Comparison of ENCODE assay signal across 25 cellular contexts in the genomic region with DNA sequence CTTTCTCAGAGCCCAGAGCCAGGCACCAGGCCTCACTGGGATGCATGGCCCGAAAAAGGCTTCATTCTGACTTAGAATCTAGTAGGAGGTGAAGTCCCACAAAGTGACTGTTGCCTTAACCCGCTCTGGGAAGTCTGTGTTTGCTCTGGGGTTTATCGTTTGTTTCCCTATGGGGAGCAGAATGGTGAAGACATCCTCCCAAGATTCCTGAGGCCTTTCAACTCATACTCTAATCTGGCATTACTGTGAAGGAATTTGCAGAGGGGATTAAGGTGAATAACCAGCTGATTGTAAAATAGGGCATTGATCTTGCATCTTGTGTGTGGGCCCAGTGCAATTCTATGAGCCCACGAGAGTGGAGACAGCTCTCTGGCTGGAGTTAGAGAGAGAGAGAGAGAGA.
"Had no signal": no experiment of that assay in that cellular context is flagged by ENCODE, and none has a peak within 500 bp of the region (broad histone marks: within the 10 kb centered on the region; RNA-seq: fewer than 3 reads in every experiment).

No MANE protein-coding gene starts in this region.

- H3K4me2 ChIP-seq: smooth muscle cell had no signal

- H3K27me3 ChIP-seq: right atrium auricular region, right lobe of liver, tibial nerve, uterus had no signal

- H3K9ac ChIP-seq: parathyroid adenoma had no signal

- H3K4me3 Mint-ChIP-seq: immature natural killer cell; mesothelial cell of epicardium; naive B cell; natural killer cell; stimulated activated memory B cell treated with anti-CD40 and anti-IgM and Interleukin-4, amounts not matched to agents 10 μg/mL and 1 μg/mL and 100 μg/mL, for 72 hours; stimulated activated naive CD8-positive, alpha-beta T cell treated with anti-CD3 and anti-CD28 coated beads, Interleukin-15, amount 100 ng/mL, for 72 hours; type B pancreatic cell had no signal

- H3K27ac ChIP-seq: left ventricle myocardium inferior, parathyroid adenoma, right atrium auricular region, right lobe of liver, tibial nerve, uterus had no signal

- H3K36me3 Mint-ChIP-seq: mesothelial cell of epicardium, natural killer cell, type B pancreatic cell had no signal

- H3K27ac Mint-ChIP-seq: immature natural killer cell; mesothelial cell of epicardium; natural killer cell; progenitor cell of endocrine pancreas; stimulated activated memory B cell treated with anti-CD40 and anti-IgM and Interleukin-4, amounts not matched to agents 10 μg/mL and 1 μg/mL and 100 μg/mL, for 72 hours; stimulated activated naive CD8-positive, alpha-beta T cell treated with anti-CD3 and anti-CD28 coated beads, Interleukin-15, amount 100 ng/mL, for 72 hours; type B pancreatic cell had no signal

- H2AFZ ChIP-seq: parathyroid adenoma had no signal

- DNase-seq: hippocampal formation; immature natural killer cell; left ventricle myocardium inferior; mesendoderm; naive B cell; natural killer cell; nucleus accumbens; right lobe of liver; stimulated activated CD4-positive, alpha-beta T cell treated with anti-CD3 and anti-CD28 coated beads, Interleukin-1b, Interleukin-23, amount 100 ng/mL, for 48 hours; stimulated activated CD4-positive, alpha-beta T cell treated with anti-CD3 and anti-CD28 coated beads, Interleukin-2, amount 100 ng/mL, for 48 hours; stimulated activated CD4-positive, alpha-beta T cell treated with anti-CD3 and anti-CD28 coated beads, Interleukin-4, amount 100 ng/mL, for 4 hours; stimulated activated CD8-positive, alpha-beta memory T cell treated with anti-CD3 and anti-CD28 coated beads, Interleukin-4, amount 100 ng/mL, for 48 hours; stimulated activated naive CD4-positive, alpha-beta T cell treated with Interleukin-2 at 50 U/mL for 16 hours; stimulated activated naive CD8-positive, alpha-beta T cell treated with anti-CD3 and anti-CD28 coated beads, Interleukin-15, amount 100 ng/mL, for 72 hours; substantia nigra; uterus had no signal

- H3K79me2 ChIP-seq: parathyroid adenoma had no signal

- ATAC-seq: natural killer cell; right lobe of liver; stimulated activated memory B cell treated with anti-CD40 and anti-IgM and Interleukin-4, amounts not matched to agents 10 μg/mL and 1 μg/mL and 100 μg/mL, for 72 hours; stimulated activated naive CD8-positive, alpha-beta T cell treated with anti-CD3 and anti-CD28 coated beads, Interleukin-15, amount 100 ng/mL, for 72 hours had no signal

- H3K4me3 ChIP-seq: left ventricle myocardium inferior, lung, right atrium auricular region, right lobe of liver, smooth muscle cell, tibial nerve, uterus had no signal

- H3K36me3 ChIP-seq: left ventricle myocardium inferior, right atrium auricular region, right lobe of liver, tibial nerve, uterus had no signal

- H3K4me1 ChIP-seq: left ventricle myocardium inferior, parathyroid adenoma, right atrium auricular region, right lobe of liver, tibial nerve, uterus had no signal

- H3K4me1 Mint-ChIP-seq: immature natural killer cell; mesothelial cell of epicardium; naive B cell; stimulated activated memory B cell treated with anti-CD40 and anti-IgM and Interleukin-4, amounts not matched to agents 10 μg/mL and 1 μg/mL and 100 μg/mL, for 72 hours; stimulated activated naive CD8-positive, alpha-beta T cell treated with anti-CD3 and anti-CD28 coated beads, Interleukin-15, amount 100 ng/mL, for 72 hours had no signal

- H3K9me3 Mint-ChIP-seq: natural killer cell; stimulated activated naive CD8-positive, alpha-beta T cell treated with anti-CD3 and anti-CD28 coated beads, Interleukin-15, amount 100 ng/mL, for 72 hours; type B pancreatic cell had no signal

- H3K27me3 Mint-ChIP-seq: stimulated activated naive CD8-positive, alpha-beta T cell treated with anti-CD3 and anti-CD28 coated beads, Interleukin-15, amount 100 ng/mL, for 72 hours had no signal

- H3K9me3 ChIP-seq: right atrium auricular region, right lobe of liver, uterus had no signal
